27 cellular contexts compared by ENCODE assay signal in genomic region chr10:60137292-60137992, GRCh38.
DNase-seq lines count a peak whose midpoint lies in the region; ATAC-seq, FAIRE-seq and TF ChIP-seq lines count a peak whose summit lies in the region.
"Had no signal": no experiment of that assay in that cellular context is flagged by ENCODE, and none has a peak within 500 bp of the region (broad histone marks: within the 10 kb centered on the region; RNA-seq: fewer than 3 reads in every experiment).

No MANE protein-coding gene starts in this region.

- BruUV-seq in PC-9 (replicated peaks; lab: Mats Ljungman, UMichigan) = no TSS peak

- peaks cover 26% of the 10 kb centered on the region; the same call in 1 of the 2 replicates for H3F3A ChIP-seq in PC-9 (ENCODE audit: insufficient read depth, low read depth)

- intact Hi-C loops in PC-9 (cut with micrococcal nuclease; ENCODE audit: unreplicated experiment) = no loop called here
- intact Hi-C loops in psoas muscle (cut with DNase I) = no loop called here
- intact Hi-C loops in tibial artery (cut with DNase I; ENCODE audit: low total_unique reads) = no loop called here

- peak; percentile 6 for FAIRE-seq in A204.1 (lab: Jason Lieb, UNC)
- FAIRE-seq: HTR-8/SVneo had no signal

- no peaks in the 10 kb centered on the region for H3K9me2 ChIP-seq in PC-9 (ENCODE audit: insufficient read depth)

- no peak overlapping the region for H3K9ac ChIP-seq in iPS-20b (ENCODE audit: low read depth, low read length)

- H3K4me3 ChIP-seq in PC-9 = no peak overlapping the region
- H3K4me3 ChIP-seq in iPS-20b (ENCODE audit: low read length) = 0 out of 2 replicates have a peak overlapping the region, but pooled peaks have one; percentile 87
- H3K4me3 ChIP-seq in psoas muscle = peak overlapping the region; percentile 65
- no peak overlapping the region for H3K4me3 ChIP-seq in tibial artery
- H3K4me3 ChIP-seq: coronary artery, gastroesophageal sphincter, left lung had no signal

- H2AFZ ChIP-seq in PC-9 = no peak overlapping the region

- POLR2A ChIA-PET in PC-9 (lab: Charles Lee; ENCODE audit: unreplicated experiment) = interaction anchor here (0.6 kb wide), 1 partner anchor 329 kb away, joined by 6 read pairs; no protein-coding TSS in a partner anchor

- CTCF ChIA-PET in PC-9 (lab: Charles Lee) = no interaction called here

- H3K9me3 ChIP-seq in PC-9 (ENCODE audit: insufficient read depth, low read depth) (no peaks in the 10 kb centered on the region; the same call in 1 of the 2 replicates), iPS-20b (ENCODE audit: insufficient read depth, low read depth, low read length) (no peaks in the 10 kb centered on the region), psoas muscle (no peaks in the 10 kb centered on the region), tibial artery (no peaks in the 10 kb centered on the region)
- H3K9me3 ChIP-seq: gastroesophageal sphincter, left lung had no signal

- H3K27ac ChIP-seq in PC-9 (peak overlapping the region; percentile 1; the same call in 1 of the 2 replicates), iPS-20b (ENCODE audit: low read length) (no peak overlapping the region), psoas muscle (peak overlapping the region; percentile 82), tibial artery (no peak overlapping the region)
- H3K27ac ChIP-seq: coronary artery, gastroesophageal sphincter, left lung, RWPE1 had no signal

- ATAC-seq in psoas muscle = no peak
- no peak for ATAC-seq in activated CD4-positive, CD25-positive, alpha-beta regulatory T cell treated with anti-CD3 and anti-CD28 coated beads, Interleukin-2, amount 50 U/mL, for 24 hours
- ATAC-seq: gastroesophageal sphincter; left lung; stimulated activated naive B cell treated with anti-CD40 and anti-IgM and Interleukin-4, amounts not matched to agents 10 μg/mL and 1 μg/mL and 100 μg/mL, for 72 hours had no signal

- no peaks in the 10 kb centered on the region for H4K20me1 ChIP-seq in PC-9 (ENCODE audit: insufficient read depth)

- H3K4me2 ChIP-seq in PC-9 = no peak overlapping the region

- H3K4me1 ChIP-seq in PC-9 (replicated peaks; ENCODE audit: insufficient read depth) (peaks cover 55% of the 10 kb centered on the region), iPS-20b (ENCODE audit: insufficient read depth, low read length) (peaks cover 21% of the 10 kb centered on the region), psoas muscle (peaks cover 28% of the 10 kb centered on the region), tibial artery (peaks cover 0 to 25% (median 6%) of the 10 kb centered on the region in 4 donors)
- H3K4me1 ChIP-seq: left lung had no signal

- H3K27me3 ChIP-seq in PC-9 (ENCODE audit: insufficient read depth, low read depth) (no peaks in the 10 kb centered on the region), iPS-20b (ENCODE audit: insufficient read depth, low read length) (no peaks in the 10 kb centered on the region), psoas muscle (ENCODE audit: insufficient read depth in 3 of 3, low read length in 2 of 3) (no peaks in the 10 kb centered on the region), tibial artery (no peaks in the 10 kb centered on the region)
- H3K27me3 ChIP-seq: gastroesophageal sphincter, left lung had no signal

- no peak for DNase-seq in PC-9
- no peak for DNase-seq in psoas muscle
- DNase-seq in NCI-H748 treated with DMSO at 0.1 percent for 48 hours (lab: John Stamatoyannopoulos, UW) = no peak
- DNase-seq in tibial artery = no peak
- no peak for DNase-seq in GM19238 (ENCODE audit: insufficient read length, low spot score)
- DNase-seq: activated CD4-positive, alpha-beta T cell treated with anti-CD3 and anti-CD28 coated beads, Interleukin-2, amount 50 U/mL, for 48 hours; activated CD8-positive, alpha-beta memory T cell treated with anti-CD3 and anti-CD28 coated beads, Interleukin-2, amount 50 U/mL, for 4 hours; amygdala; DMS153; effector memory CD4-positive, alpha-beta T cell; hippocampal formation; immature natural killer cell; left lung; mesendoderm; NCI-H1436 treated with DMSO at 0.1 percent for 48 hours; NCI-H446; NCI-H82; occipital lobe; stimulated activated CD4-positive, alpha-beta T cell treated with anti-CD3 and anti-CD28 coated beads, Interleukin-4, amount 100 ng/mL, for 4 hours; stimulated activated naive B cell treated with anti-CD40 and anti-IgM and Interleukin-4, amounts not matched to agents 10 μg/mL and 1 μg/mL and 100 μg/mL, for 72 hours had no signal

- TF ChIP-seq CTCF in PC-9 (conservative IDR thresholded peaks at IDR 0.05) = no peak
- no peak for TF ChIP-seq CTCF in psoas muscle (IDR thresholded peaks at IDR 0.05)
- TF ChIP-seq CTCF in tibial artery (IDR thresholded peaks at IDR 0.05) = no peak

- WGBS in psoas muscle, 3 donors = 60 to 72% (median 72%) methylated on average over 2 of the region's 2 CpGs

- no peaks in the 10 kb centered on the region for H3K36me3 ChIP-seq in PC-9 (ENCODE audit: low read depth)
- peaks cover 22% of the 10 kb centered on the region for H3K36me3 ChIP-seq in iPS-20b (ENCODE audit: insufficient read depth, low read depth, low read length)
- peaks cover 0 to 21% of the 10 kb centered on the region in 2 donors for H3K36me3 ChIP-seq in psoas muscle (ENCODE audit: insufficient read depth in 1 of 2, low read depth in 1 of 2)
- H3K36me3 ChIP-seq in tibial artery = no peaks in the 10 kb centered on the region
- H3K36me3 ChIP-seq: gastroesophageal sphincter, left lung had no signal

- H3K79me2 ChIP-seq in PC-9 (ENCODE audit: low read depth) = no peaks in the 10 kb centered on the region

Comparison
In these comparisons a context has a peak if more than half of its experiments do, and no peak if none do; other contexts are left out.
1. H3K27ac ChIP-seq: peak in PC-9 (single experiment) and psoas muscle (single experiment); none in iPS-20b (single experiment) and tibial artery (0 of 2).
2. H3K4me3 ChIP-seq: peak in iPS-20b (single experiment) and psoas muscle (single experiment); none in PC-9 (single experiment) and tibial artery (0 of 2).